In the genomic region with DNA sequence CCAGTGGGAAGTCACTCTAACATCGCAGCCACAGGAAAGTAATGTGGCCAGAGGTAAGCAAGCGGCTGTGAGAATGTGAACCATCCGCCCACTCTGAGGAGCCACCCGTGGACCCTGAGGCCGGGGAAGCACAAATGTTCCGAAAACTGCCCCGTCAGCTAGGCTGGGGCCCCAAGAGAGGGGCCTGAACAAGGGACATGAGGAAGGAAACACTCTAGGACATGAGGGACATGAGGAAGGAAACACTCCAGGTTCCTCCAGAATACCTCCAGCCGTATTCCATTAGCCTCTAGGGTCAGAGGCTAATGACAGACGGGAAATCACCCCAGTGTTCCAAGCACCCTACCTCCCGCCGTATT, we compare ENCODE assay signal across 8 cellular contexts. TPM values are rescaled to one million over a fixed set of nuclear protein-coding genes. Genes with fewer than 3 reads are reported as not detected.
DNase-seq lines count a peak whose midpoint lies in the region; ATAC-seq and TF ChIP-seq lines count a peak whose summit lies in the region.

No MANE protein-coding gene starts in this region.

- peaks cover 0 to 25% (median 19%) of the 10 kb centered on the region in 5 donors for H3K4me1 ChIP-seq in subcutaneous abdominal adipose tissue (ENCODE audit: control insufficient read depth in 5 of 5, insufficient read depth in 5 of 5, low read length in 5 of 5)

- in situ Hi-C loops in brain microvascular endothelial cell (cut with HindIII; ENCODE audit: low pct_ligation_motif_present, low sequenced_read_pairs): no loop called here

- peak overlapping the region; percentile 64 for H3K27ac ChIP-seq in brain microvascular endothelial cell
- peak overlapping the region; percentile 84 for H3K27ac ChIP-seq in subcutaneous abdominal adipose tissue (ENCODE audit: low read depth, low read length)

- H3K27me3 ChIP-seq in brain microvascular endothelial cell (replicated peaks): no peaks in the 10 kb centered on the region
- no peaks in the 10 kb centered on the region for H3K27me3 ChIP-seq in subcutaneous abdominal adipose tissue (ENCODE audit: control insufficient read depth in 5 of 5, insufficient read depth in 4 of 5, low read length in 5 of 5)

- H3K36me3 ChIP-seq in brain microvascular endothelial cell (replicated peaks) (peaks cover 10% of the 10 kb centered on the region), subcutaneous abdominal adipose tissue (ENCODE audit: control insufficient read depth in 5 of 5, insufficient read depth in 5 of 5, low read length in 5 of 5) (peaks cover 2 to 19% (median 5%) of the 10 kb centered on the region in 5 donors)

- ATAC-seq in GM19328 (IDR thresholded peaks at IDR 0.05; ENCODE audit: unreplicated experiment) (peak; percentile 31), HG02623 (IDR thresholded peaks at IDR 0.05; ENCODE audit: unreplicated experiment) (no peak)

- peak; percentile 12 for DNase-seq in Ammon's horn (ENCODE audit: low spot score)
- DNase-seq in LHCN-M2 (ENCODE audit: low read depth): peak; percentile 31
- peak; percentile 22 for DNase-seq in brain microvascular endothelial cell
- peak; percentile 60 for DNase-seq in left kidney (ENCODE audit: low read depth, low spot score)
- no peak for DNase-seq in NCI-H526 (lab: John Stamatoyannopoulos, UW)

- no peaks in the 10 kb centered on the region for H3K9me3 ChIP-seq in subcutaneous abdominal adipose tissue (ENCODE audit: control insufficient read depth in 5 of 5, low read length in 5 of 5)

- TF ChIP-seq CTCF in brain microvascular endothelial cell (IDR thresholded peaks at IDR 0.05; ENCODE audit: low read depth, low read length, missing control alignments): no peak

- H3K4me3 ChIP-seq in brain microvascular endothelial cell (ENCODE audit: low read depth, low read length) (peak overlapping the region; percentile 95), subcutaneous abdominal adipose tissue (ENCODE audit: low read depth in 1 of 5, low read length in 5 of 5) (peak overlapping the region; percentile 80 to 98 (median 95))

- peak overlapping the region; percentile 85 to 99 (median 99) for H3K9ac ChIP-seq in subcutaneous abdominal adipose tissue (ENCODE audit: low read length in 5 of 5)

RNA-seq across cellular contexts. Expression of a gene that starts 0.3 kb away (rescaled TPM):
- 8.8 and 13.5 TPM in 2 replicates for total RNA-seq in LHCN-M2 (2014; rRNA removed)
- polyA plus RNA-seq in LHCN-M2 (2012): 8.8 TPM

RNA-seq across cellular contexts. Expression of a gene that starts 16.0 kb away (rescaled TPM):
- total RNA-seq in LHCN-M2 (2014; rRNA removed): 0.75 TPM in 1 of 2 replicates, not detected in the other
- 0.11 TPM for polyA plus RNA-seq in LHCN-M2 (2012)

Comparison
In these comparisons a context has a peak if more than half of its experiments do, and no peak if none do; other contexts are left out.
1. DNase-seq: peak in Ammon's horn (single experiment), LHCN-M2 (single experiment), brain microvascular endothelial cell (single experiment) and left kidney (single experiment); none in NCI-H526 (0 of 2).